In genomic region chr1:218658294-218658693, GRCh38 we compare ENCODE assay signal across 27 cellular contexts.
DNase-seq lines count a peak whose midpoint lies in the region; ATAC-seq and TF ChIP-seq lines count a peak whose summit lies in the region.
"Had no signal": no experiment of that assay in that cellular context is flagged by ENCODE, and none has a peak within 500 bp of the region (broad histone marks: within the 10 kb centered on the region; RNA-seq: fewer than 3 reads in every experiment).

No MANE protein-coding gene starts in this region.

- peaks cover 31% of the 10 kb centered on the region for H3K4me1 Mint-ChIP-seq in nephron
- no peaks in the 10 kb centered on the region for H3K4me1 Mint-ChIP-seq in activated T-cell treated with anti-CD3 and anti-CD28 coated beads, Interleukin-2, amount 50 U/mL, for 4 hours (ENCODE audit: low read depth)
- no peaks in the 10 kb centered on the region for H3K4me1 Mint-ChIP-seq in activated CD8-positive, alpha-beta T cell treated with anti-CD3 and anti-CD28 coated beads for 36 hours (ENCODE audit: low read depth)
- no peaks in the 10 kb centered on the region for H3K4me1 Mint-ChIP-seq in activated naive CD8-positive, alpha-beta T cell treated with anti-CD3 and anti-CD28 coated beads, Interleukin-2, amount 50 U/mL, for 24 hours
- H3K4me1 Mint-ChIP-seq: CD4-positive, alpha-beta memory T cell; stimulated activated effector memory CD8-positive, alpha-beta T cell treated with anti-CD3 and anti-CD28 coated beads, Interleukin-12 subunit alpha, Interleukin-12 subunit beta, amount 100 ng/mL, for 72 hours; T-helper 17 cell had no signal

- in situ Hi-C loops in Panc1 (cut with HindIII; ENCODE audit: low pct_unique_long_range_greater_than_20kb, low sequenced_read_pairs): no loop called here

- H3K4me3 Mint-ChIP-seq in nephron: no peak overlapping the region
- no peak overlapping the region for H3K4me3 Mint-ChIP-seq in activated T-cell treated with anti-CD3 and anti-CD28 coated beads, Interleukin-2, amount 50 U/mL, for 4 hours
- H3K4me3 Mint-ChIP-seq in activated CD8-positive, alpha-beta T cell treated with anti-CD3 and anti-CD28 coated beads for 36 hours: no peak overlapping the region
- no peak overlapping the region for H3K4me3 Mint-ChIP-seq in activated naive CD8-positive, alpha-beta T cell treated with anti-CD3 and anti-CD28 coated beads, Interleukin-2, amount 50 U/mL, for 24 hours
- H3K4me3 Mint-ChIP-seq: activated naive CD8-positive, alpha-beta T cell; CD4-positive, alpha-beta memory T cell; stimulated activated effector memory CD8-positive, alpha-beta T cell treated with anti-CD3 and anti-CD28 coated beads, Interleukin-12 subunit alpha, Interleukin-12 subunit beta, amount 100 ng/mL, for 72 hours; T-helper 17 cell had no signal

- POLR2A ChIA-PET in BJ (lab: Charles Lee) (no interaction called here), Panc1 (lab: Charles Lee) (no interaction called here)
- POLR2A ChIA-PET in activated CD8-positive, alpha-beta T cell treated with anti-CD3 and anti-CD28 coated beads for 36 hours (lab: Charles Lee): no interaction called here

- H3K27me3 Mint-ChIP-seq in nephron (ENCODE audit: low read depth): no peaks in the 10 kb centered on the region
- peaks cover 3% of the 10 kb centered on the region for H3K27me3 Mint-ChIP-seq in activated T-cell treated with anti-CD3 and anti-CD28 coated beads, Interleukin-2, amount 50 U/mL, for 4 hours (ENCODE audit: low read depth)
- H3K27me3 Mint-ChIP-seq in activated CD8-positive, alpha-beta T cell treated with anti-CD3 and anti-CD28 coated beads for 36 hours: peaks cover 4% of the 10 kb centered on the region
- no peaks in the 10 kb centered on the region for H3K27me3 Mint-ChIP-seq in activated naive CD8-positive, alpha-beta T cell treated with anti-CD3 and anti-CD28 coated beads, Interleukin-2, amount 50 U/mL, for 24 hours

- H3K27ac Mint-ChIP-seq in nephron: peak overlapping the region in 2 of 3 experiments; percentile 32 to 64
- H3K27ac Mint-ChIP-seq in activated CD8-positive, alpha-beta T cell treated with anti-CD3 and anti-CD28 coated beads for 36 hours: no peak overlapping the region
- H3K27ac Mint-ChIP-seq in activated naive CD8-positive, alpha-beta T cell treated with anti-CD3 and anti-CD28 coated beads, Interleukin-2, amount 50 U/mL, for 24 hours: no peak overlapping the region
- H3K27ac Mint-ChIP-seq: activated naive CD8-positive, alpha-beta T cell; activated T-helper 2 cell treated with anti-CD3 and anti-CD28 coated beads, Interferon-gamma antibody, Interleukin-2, Interleukin-4, amounts not matched to agents 10 μg/mL and 5 μg/mL and 100 μg/mL, durations not matched to agents 14 hours and 24 hours and 36 hours; CD4-positive, alpha-beta memory T cell; stimulated activated effector memory CD8-positive, alpha-beta T cell treated with anti-CD3 and anti-CD28 coated beads, Interleukin-12 subunit alpha, Interleukin-12 subunit beta, amount 100 ng/mL, for 72 hours; T-helper 17 cell had no signal

- BruUV-seq in Panc1 (replicated peaks; lab: Mats Ljungman, UMichigan): no TSS peak

- no peaks in the 10 kb centered on the region for H3K27me3 ChIP-seq in BJ (ENCODE audit: control insufficient read depth, insufficient read depth, low read length)
- no peaks in the 10 kb centered on the region for H3K27me3 ChIP-seq in Panc1 (ENCODE audit: control insufficient read depth, insufficient read depth, low read length)
- H3K27me3 ChIP-seq: vagina had no signal

- DNase-seq in BJ (ENCODE audit: low read depth) (no peak), Panc1 (ENCODE audit: low read depth, low spot score) (no peak), epithelial cell of prostate (ENCODE audit: low read depth, low spot score) (no peak)
- no peak for DNase-seq in central memory CD4-positive, alpha-beta T cell
- no peak for DNase-seq in activated T-cell treated with anti-CD3 and anti-CD28 coated beads, Interleukin-2, amount 50 U/mL, for 4 hours
- DNase-seq in activated CD8-positive, alpha-beta T cell treated with anti-CD3 and anti-CD28 coated beads for 36 hours: no peak
- DNase-seq in activated naive CD8-positive, alpha-beta T cell treated with anti-CD3 and anti-CD28 coated beads, Interleukin-2, amount 50 U/mL, for 24 hours: no peak
- DNase-seq: activated CD4-positive, alpha-beta T cell treated with anti-CD3 and anti-CD28 coated beads, Interleukin-2, amount 50 U/mL, for 1 hour; CD4-positive, alpha-beta memory T cell; cortex of kidney; DMS79; head of caudate nucleus; left ventricle myocardium superior; mucosa of descending colon; NCI-H1105; NCI-H2029; NCI-H446; stimulated activated CD4-positive, alpha-beta T cell treated with anti-CD3 and anti-CD28 coated beads, Interleukin-2, amount 100 ng/mL, for 24 hours; T-helper 17 cell; WERI-Rb-1 had no signal

- TF ChIP-seq CTCF in BJ (IDR thresholded peaks at IDR 0.05; ENCODE audit: insufficient read depth, low read depth, low read length): 0 out of 2 replicates have a peak, but pooled peaks have one; percentile 6
- peak; percentile 8; the same call in 1 of the 2 replicates for TF ChIP-seq CTCF in Panc1 (IDR thresholded peaks at IDR 0.05)
- TF ChIP-seq CTCF in nephron (IDR thresholded peaks at IDR 0.05; ENCODE audit: unreplicated experiment in 3 of 3): no peak
- no peak for TF ChIP-seq CTCF in activated CD8-positive, alpha-beta T cell treated with anti-CD3 and anti-CD28 coated beads for 36 hours (IDR thresholded peaks at IDR 0.05)

- H3K4me3 ChIP-seq in BJ (ENCODE audit: low read depth, low read length): no peak overlapping the region
- H3K4me3 ChIP-seq in Panc1 (ENCODE audit: low read depth in 2 of 2, low read length in 2 of 2): no peak overlapping the region
- H3K4me3 ChIP-seq: mucosa of descending colon, skin epidermis, vagina had no signal

- no peaks in the 10 kb centered on the region for H3K36me3 ChIP-seq in BJ (ENCODE audit: control insufficient read depth, insufficient read depth, low read length)
- no peaks in the 10 kb centered on the region for H3K36me3 ChIP-seq in Panc1 (ENCODE audit: control insufficient read depth, insufficient read depth, low read length)
- H3K36me3 ChIP-seq: vagina, WERI-Rb-1 had no signal

- no peaks in the 10 kb centered on the region for H3K9me3 Mint-ChIP-seq in nephron
- peaks cover 3% of the 10 kb centered on the region for H3K9me3 Mint-ChIP-seq in activated T-cell treated with anti-CD3 and anti-CD28 coated beads, Interleukin-2, amount 50 U/mL, for 4 hours
- no peaks in the 10 kb centered on the region for H3K9me3 Mint-ChIP-seq in activated CD8-positive, alpha-beta T cell treated with anti-CD3 and anti-CD28 coated beads for 36 hours
- H3K9me3 Mint-ChIP-seq in activated naive CD8-positive, alpha-beta T cell treated with anti-CD3 and anti-CD28 coated beads, Interleukin-2, amount 50 U/mL, for 24 hours: no peaks in the 10 kb centered on the region
- H3K9me3 Mint-ChIP-seq: activated T-helper 2 cell treated with anti-CD3 and anti-CD28 coated beads, Interferon-gamma antibody, Interleukin-2, Interleukin-4, amounts not matched to agents 10 μg/mL and 5 μg/mL and 100 μg/mL, durations not matched to agents 14 hours and 24 hours and 36 hours had no signal

- H3K4me1 ChIP-seq in Panc1 (ENCODE audit: control insufficient read depth, insufficient read depth, low read length): peaks cover 14% of the 10 kb centered on the region

- H3K27ac ChIP-seq in Panc1 (ENCODE audit: low read length): peak overlapping the region; percentile 81; the same call in 1 of the 2 replicates
- peak overlapping the region; percentile 46 for H3K27ac ChIP-seq in epithelial cell of prostate
- H3K27ac ChIP-seq: skin epidermis, vagina, WERI-Rb-1 had no signal

- ATAC-seq in Panc1: no peak
- no peak for ATAC-seq in activated T-cell treated with anti-CD3 and anti-CD28 coated beads, Interleukin-2, amount 50 U/mL, for 4 hours
- no peak for ATAC-seq in activated CD8-positive, alpha-beta T cell treated with anti-CD3 and anti-CD28 coated beads for 36 hours
- no peak for ATAC-seq in activated naive CD8-positive, alpha-beta T cell treated with anti-CD3 and anti-CD28 coated beads, Interleukin-2, amount 50 U/mL, for 24 hours
- ATAC-seq: HepG2; left ventricle myocardium superior; mucosa of descending colon; stimulated activated effector memory CD8-positive, alpha-beta T cell treated with anti-CD3 and anti-CD28 coated beads, Interleukin-12 subunit alpha, Interleukin-12 subunit beta, amount 100 ng/mL, for 72 hours; T-helper 17 cell had no signal

- peaks cover 4% of the 10 kb centered on the region; the same call in 1 of the 2 replicates for H3K9me3 ChIP-seq in Panc1 (ENCODE audit: control insufficient read depth, insufficient read depth, low read depth, low read length)
- H3K9me3 ChIP-seq: mucosa of descending colon, vagina had no signal

- intact Hi-C loops in Panc1 (cut with micrococcal nuclease; ENCODE audit: unreplicated experiment): no loop called here
- intact Hi-C loops in activated CD8-positive, alpha-beta T cell treated with anti-CD3 and anti-CD28 coated beads for 36 hours (cut with micrococcal nuclease): no loop called here

- CTCF ChIA-PET in BJ (lab: Yijun Ruan, JAX): interaction anchor here (0.7 to 1.1 kb wide), 2 partner anchors 9 to 19 kb away, joined by 3 read pairs; no protein-coding TSS in a partner anchor
- CTCF ChIA-PET in Panc1 (lab: Charles Lee): no interaction called here
- CTCF ChIA-PET in activated CD8-positive, alpha-beta T cell treated with anti-CD3 and anti-CD28 coated beads for 36 hours (lab: Charles Lee): no interaction called here

- no peaks in the 10 kb centered on the region for H3K36me3 Mint-ChIP-seq in nephron (ENCODE audit: low read depth)
- H3K36me3 Mint-ChIP-seq in activated T-cell treated with anti-CD3 and anti-CD28 coated beads, Interleukin-2, amount 50 U/mL, for 4 hours (ENCODE audit: insufficient read depth): no peaks in the 10 kb centered on the region
- no peaks in the 10 kb centered on the region for H3K36me3 Mint-ChIP-seq in activated CD8-positive, alpha-beta T cell treated with anti-CD3 and anti-CD28 coated beads for 36 hours (ENCODE audit: low read depth)
- H3K36me3 Mint-ChIP-seq in activated naive CD8-positive, alpha-beta T cell treated with anti-CD3 and anti-CD28 coated beads, Interleukin-2, amount 50 U/mL, for 24 hours (ENCODE audit: low read depth): no peaks in the 10 kb centered on the region
- H3K36me3 Mint-ChIP-seq: activated naive CD8-positive, alpha-beta T cell; CD4-positive, alpha-beta memory T cell; stimulated activated effector memory CD8-positive, alpha-beta T cell treated with anti-CD3 and anti-CD28 coated beads, Interleukin-12 subunit alpha, Interleukin-12 subunit beta, amount 100 ng/mL, for 72 hours had no signal

Comparison
In these comparisons a context has a peak if more than half of its experiments do, and no peak if none do; other contexts are left out.
1. CTCF ChIP-seq: peak in BJ (single experiment) and Panc1 (single experiment); none in nephron (0 of 3) and activated CD8-positive, alpha-beta T cell treated with anti-CD3 and anti-CD28 coated beads for 36 hours (single experiment).
2. H3K27ac Mint-ChIP-seq: peak in nephron (2 of 3); none in activated CD8-positive, alpha-beta T cell treated with anti-CD3 and anti-CD28 coated beads for 36 hours (single experiment) and activated naive CD8-positive, alpha-beta T cell treated with anti-CD3 and anti-CD28 coated beads, Interleukin-2, amount 50 U/mL, for 24 hours (single experiment).